ENCODE assay signal across 22 cellular contexts in genomic region chr12:71452006-71452405, GRCh38. TPM values are rescaled to one million over a fixed set of nuclear protein-coding genes. Genes with fewer than 3 reads are reported as not detected.
A peak's percentile ranks its signal among the peaks of the same experiment; 100 is the strongest.
DNase-seq lines count a peak whose midpoint lies in the region; ATAC-seq, FAIRE-seq and TF ChIP-seq lines count a peak whose summit lies in the region.
"Had no signal": no experiment of that assay in that cellular context is flagged by ENCODE, and none has a peak within 500 bp of the region (broad histone marks: within the 10 kb centered on the region; RNA-seq: fewer than 3 reads in every experiment).

No MANE protein-coding gene starts in this region.

- no peaks in the 10 kb centered on the region for H3K9me3 ChIP-seq in HepG2 (ENCODE audit: low read length)
- H3K9me3 ChIP-seq in right lobe of liver, result no peaks in the 10 kb centered on the region
- no peaks in the 10 kb centered on the region for H3K9me3 ChIP-seq in neuronal stem cell (replicated peaks in 1 of 2; ENCODE audit: control insufficient read depth in 2 of 2, insufficient read depth in 1 of 2, low read depth in 1 of 2, low read length in 2 of 2)
- no peaks in the 10 kb centered on the region for H3K9me3 ChIP-seq in parathyroid adenoma (ENCODE audit: control insufficient read depth, low read length)
- H3K9me3 ChIP-seq: A549, Caco-2 had no signal

- no peak for TF ChIP-seq RAD21 in HepG2 (CRISPR knock-in tag; IDR thresholded peaks at IDR 0.05)

- no peak overlapping the region for H2BK15ac ChIP-seq in neuronal stem cell (ENCODE audit: low read length)

- H3K27ac ChIP-seq in HepG2 (ENCODE audit: extremely low read length, insufficient read depth, low read length), result no peak overlapping the region
- no peak overlapping the region for H3K27ac ChIP-seq in right lobe of liver
- no peak overlapping the region for H3K27ac ChIP-seq in neuronal stem cell (replicated peaks; ENCODE audit: low read length)
- H3K27ac ChIP-seq in parathyroid adenoma, result no peak overlapping the region
- H3K27ac ChIP-seq: 22Rv1; A549; BLaER1 treated with 17β-estradiol and CSF1 and Interleukin-3, amounts not matched to agents 10 nM and 100 nM; C4-2B had no signal

- H3K27me3 ChIP-seq in HepG2 (ENCODE audit: control insufficient read depth in 1 of 2, insufficient read depth in 2 of 2, low read length in 2 of 2), result no peaks in the 10 kb centered on the region
- no peaks in the 10 kb centered on the region for H3K27me3 ChIP-seq in right lobe of liver
- H3K27me3 ChIP-seq in neuronal stem cell (ENCODE audit: control insufficient read depth in 3 of 3, insufficient read depth in 3 of 3, low read depth in 1 of 3, low read length in 3 of 3), result no peaks in the 10 kb centered on the region
- no peaks in the 10 kb centered on the region for H3K27me3 ChIP-seq in parathyroid adenoma (ENCODE audit: control insufficient read depth, insufficient read depth, low read length)

- H3K4me1 ChIP-seq in HepG2 (ENCODE audit: insufficient read depth, low read length) (peaks cover 30% of the 10 kb centered on the region), right lobe of liver (no peaks in the 10 kb centered on the region), neuronal stem cell (ENCODE audit: control insufficient read depth in 2 of 2, insufficient read depth in 1 of 2, low read depth in 1 of 2, low read length in 2 of 2) (peaks cover 12 to 13% of the 10 kb centered on the region in 2 donors), parathyroid adenoma (no peaks in the 10 kb centered on the region)
- H3K4me1 ChIP-seq: A549, Caco-2 had no signal

- H3K4me2 ChIP-seq in HepG2 (ENCODE audit: low read depth, low read length) (no peak overlapping the region), neuronal stem cell (ENCODE audit: insufficient read depth, low read length, poor library complexity, severe bottlenecking) (no peak overlapping the region), parathyroid adenoma (ENCODE audit: low read length) (no peak overlapping the region)
- H3K4me2 ChIP-seq: A549; BLaER1 treated with 17β-estradiol and CSF1 and Interleukin-3, amounts not matched to agents 10 nM and 100 nM had no signal

- no peak overlapping the region for H3K23ac ChIP-seq in neuronal stem cell (ENCODE audit: low read depth, low read length, poor library complexity)

- H3K79me2 ChIP-seq in HepG2 (ENCODE audit: insufficient read depth, low read length) (peaks cover 59% of the 10 kb centered on the region), parathyroid adenoma (no peaks in the 10 kb centered on the region)

- no TSS peak for BruUV-seq in HepG2 (replicated peaks; lab: Mats Ljungman, UMichigan)

- POLR2A ChIA-PET in HepG2 (lab: Yijun Ruan, JAX), result interaction anchor here (1.1 to 1.6 kb wide), 2 partner anchors 12 to 13 kb away, joined by 3 to 4 read pairs; no protein-coding TSS in a partner anchor

- intact Hi-C loops in HepG2 (cut with micrococcal nuclease; ENCODE audit: unreplicated experiment) (no loop called here), right lobe of liver (cut with DNase I) (no loop called here)

- no peaks in the 10 kb centered on the region for H3K79me1 ChIP-seq in neuronal stem cell (ENCODE audit: low read depth, low read length)

- CTCF ChIA-PET in HepG2 (lab: Yijun Ruan, JAX; ENCODE audit: low intra/inter-chr PET ratio, low total read pairs), result no interaction called here

- peaks cover 11% of the 10 kb centered on the region; the same call in 1 of the 2 replicates for H4K20me1 ChIP-seq in HepG2 (ENCODE audit: insufficient read depth, low read length)
- H4K20me1 ChIP-seq: BLaER1 treated with 17β-estradiol and CSF1 and Interleukin-3, amounts not matched to agents 10 nM and 100 nM had no signal

- no peak overlapping the region for H2BK12ac ChIP-seq in neuronal stem cell (ENCODE audit: low read length)

- TF ChIP-seq POLR2A in HepG2 (IDR thresholded peaks at IDR 0.05; ENCODE audit: insufficient read depth in 1 of 2, low read depth in 2 of 2, low read length in 2 of 2) (no peak), right lobe of liver (IDR thresholded peaks at IDR 0.05) (no peak)

- H4K91ac ChIP-seq in neuronal stem cell (ENCODE audit: low read depth, low read length, poor library complexity), result no peak overlapping the region

- no peak for FAIRE-seq in HepG2 (lab: Jason Lieb, UNC)
- FAIRE-seq: A549, D721Med, G401.6, GM12891, GM18507 had no signal

- no peak overlapping the region for H4K8ac ChIP-seq in neuronal stem cell (ENCODE audit: low read depth, low read length)

- no peak overlapping the region for H2BK5ac ChIP-seq in neuronal stem cell (ENCODE audit: low read length)

- TF ChIP-seq EP300 in HepG2 (IDR thresholded peaks at IDR 0.05; ENCODE audit: low read depth in 2 of 2, low read length in 2 of 2) (no peak), HepG2 (CRISPR knock-in tag; IDR thresholded peaks at IDR 0.05; ENCODE audit: borderline replicate concordance) (no peak)

- H3K4me3 ChIP-seq in HepG2 (replicated peaks in 1 of 3; ENCODE audit: insufficient read depth in 1 of 3, low read depth in 2 of 3, low read length in 3 of 3), result no peak overlapping the region
- H3K4me3 ChIP-seq in right lobe of liver, result no peak overlapping the region
- no peak overlapping the region for H3K4me3 ChIP-seq in neuronal stem cell (ENCODE audit: low read length in 2 of 2)
- H3K4me3 ChIP-seq in parathyroid adenoma (ENCODE audit: low read depth, low read length), result no peak overlapping the region
- H3K4me3 ChIP-seq: A549; BLaER1 treated with 17β-estradiol and CSF1 and Interleukin-3, amounts not matched to agents 10 nM and 100 nM had no signal

- peak; percentile 31; the same call in 2 of the 3 replicates for ATAC-seq in HepG2
- ATAC-seq in right lobe of liver, result no peak
- ATAC-seq: A549; CD8-positive, alpha-beta T cell had no signal

- no peak overlapping the region for H2AFZ ChIP-seq in HepG2 (ENCODE audit: low read length)
- H2AFZ ChIP-seq in neuronal stem cell (ENCODE audit: low read length), result no peak overlapping the region
- H2AFZ ChIP-seq in parathyroid adenoma, result peak overlapping the region; percentile 23

- no peak overlapping the region for H3K14ac ChIP-seq in neuronal stem cell (ENCODE audit: low read length)

- no peak overlapping the region for H3K4ac ChIP-seq in neuronal stem cell (ENCODE audit: low read length)

- WGBS in HepG2 (ENCODE audit: low lambda C conversion rate), result 93% methylated on average over 1 of the region's 1 CpG
- WGBS in right lobe of liver (ENCODE audit: insufficient coverage, low coverage, low lambda C conversion rate, missing lambda C conversion rate), result 36% methylated on average over 1 of the region's 1 CpG
- WGBS in neuronal stem cell (ENCODE audit: extremely low coverage in 2 of 2, insufficient read length in 2 of 2, insufficient replicate concordance in 1 of 2), 2 donors, result no CpG with 5 or more reads among the region's 1 CpG

- H3K18ac ChIP-seq in neuronal stem cell (ENCODE audit: low read length), result peak overlapping the region; percentile 2

- H2AK5ac ChIP-seq in neuronal stem cell (ENCODE audit: low read depth, low read length), result no peak overlapping the region

- no peak for TF ChIP-seq CTCF in HepG2 (CRISPR knock-in tag; IDR thresholded peaks at IDR 0.05)
- no peak for TF ChIP-seq CTCF in right lobe of liver (IDR thresholded peaks at IDR 0.05)
- TF ChIP-seq CTCF in parathyroid adenoma (IDR thresholded peaks at IDR 0.05), result no peak

- peaks cover 16 to 38% of the 10 kb centered on the region in 2 experiments for H3K36me3 ChIP-seq in HepG2 (replicated peaks in 1 of 2; ENCODE audit: control insufficient read depth in 1 of 2, insufficient read depth in 2 of 2, low read length in 2 of 2)
- no peaks in the 10 kb centered on the region for H3K36me3 ChIP-seq in right lobe of liver
- no peaks in the 10 kb centered on the region for H3K36me3 ChIP-seq in neuronal stem cell (replicated peaks in 1 of 2; ENCODE audit: control insufficient read depth in 2 of 2, insufficient read depth in 2 of 2, low read length in 2 of 2)
- H3K36me3 ChIP-seq in parathyroid adenoma (ENCODE audit: control insufficient read depth, insufficient read depth, low read length), result no peaks in the 10 kb centered on the region
- H3K36me3 ChIP-seq: BLaER1 treated with 17β-estradiol and CSF1 and Interleukin-3, amounts not matched to agents 10 nM and 100 nM had no signal

- DNase-seq in HepG2 (ENCODE audit: low spot score), result no peak
- DNase-seq in right lobe of liver, result no peak
- DNase-seq in neuronal stem cell (ENCODE audit: low spot score), result no peak
- no peak for DNase-seq in activated effector memory CD4-positive, alpha-beta T cell treated with anti-CD3 and anti-CD28 coated beads, Interleukin-2, amount 50 U/mL, for 16 hours
- DNase-seq in inferior parietal cortex (ENCODE audit: extremely low spot score), result no peak
- DNase-seq: AML-193; Caco-2; Calu3; CD4-positive, alpha-beta T cell; CD8-positive, alpha-beta T cell; DMS79 treated with DMSO at 0.1 percent for 48 hours; GF-D8 had no signal

- in situ Hi-C loops in HepG2 (cut with HindIII; ENCODE audit: extremely low pct_ligation_motif_present, low pct_unique_long_range_greater_than_20kb), result no loop called here

- H2BK120ac ChIP-seq in neuronal stem cell (ENCODE audit: low read depth, low read length), result no peak overlapping the region

- no peak overlapping the region for H3K9ac ChIP-seq in HepG2 (ENCODE audit: insufficient read depth, low read depth, low read length)
- H3K9ac ChIP-seq in neuronal stem cell (ENCODE audit: low read depth, low read length, poor library complexity), result no peak overlapping the region
- no peak overlapping the region for H3K9ac ChIP-seq in parathyroid adenoma
- H3K9ac ChIP-seq: BLaER1 treated with 17β-estradiol and CSF1 and Interleukin-3, amounts not matched to agents 10 nM and 100 nM had no signal

RNA-seq across cellular contexts. Expression of gene LGR5, which starts 12.4 kb away (rescaled TPM):
- 20.6 and 37.0 TPM in 2 replicates for total RNA-seq in HepG2 (2016; rRNA removed; fragmentation: Illumina TruSeq; extraction: Trizol)
- total RNA-seq in HepG2 (2016; cell fraction: cytosol; rRNA removed; fragmentation: Illumina TruSeq; extraction: Trizol; ENCODE audit: low read depth), result 2.2 and 2.3 TPM in 2 replicates
- 17.4 and 40.7 TPM in 2 replicates for total RNA-seq in HepG2 (2016; cell fraction: insoluble cytoplasmic fraction; rRNA removed; fragmentation: Illumina TruSeq; extraction: Trizol)
- total RNA-seq in HepG2 (2016; cell fraction: membrane; rRNA removed; fragmentation: Illumina TruSeq; extraction: Trizol), result 8.7 and 9.5 TPM in 2 replicates
- 67.0 and 93.5 TPM in 2 replicates for total RNA-seq in HepG2 (2016; cell fraction: nucleus; rRNA removed; fragmentation: Illumina TruSeq; extraction: Trizol)
- 69.5 and 121 TPM in 2 replicates for polyA plus RNA-seq in HepG2 (2011; rRNA removed)
- 39.4 and 44.0 TPM in 2 replicates for polyA plus RNA-seq in HepG2 (2011; cell fraction: cytosol; rRNA removed)
- polyA plus RNA-seq in HepG2 (2011; cell fraction: nucleus; rRNA removed), result 186 and 299 TPM in 2 replicates
- polyA plus RNA-seq in HepG2 (2012), result 37.0 and 44.1 TPM in 2 replicates
- 1.5 and 1.6 TPM in 2 replicates for polyA plus RNA-seq in HepG2 (2016; cell fraction: cytosol; fragmentation: Illumina TruSeq; extraction: Trizol; ENCODE audit: low read depth)
- polyA plus RNA-seq in HepG2 (2016; cell fraction: insoluble cytoplasmic fraction; fragmentation: Illumina TruSeq; extraction: Trizol; ENCODE audit: low read depth), result 20.0 and 21.6 TPM in 2 replicates
- polyA plus RNA-seq in HepG2 (2016; cell fraction: membrane; fragmentation: Illumina TruSeq; extraction: Trizol; ENCODE audit: low read depth), result 4.0 TPM in 2 replicates
- 183 and 193 TPM in 2 replicates for polyA plus RNA-seq in HepG2 (2016; cell fraction: nucleus; fragmentation: Illumina TruSeq; extraction: Trizol; ENCODE audit: insufficient read depth, low read depth)
- polyA minus RNA-seq in HepG2 (2011; rRNA and poly(A)+ RNA removed; ENCODE audit: low replicate concordance), result 0.07 and 94.1 TPM in 2 replicates
- polyA minus RNA-seq in HepG2 (2011; cell fraction: cytosol; rRNA and poly(A)+ RNA removed), result 30.0 and 45.1 TPM in 2 replicates
- polyA minus RNA-seq in HepG2 (2011; cell fraction: nucleus; rRNA and poly(A)+ RNA removed), result 81.4 and 117 TPM in 2 replicates
- total RNA-seq in right lobe of liver, result under 1 TPM; 0.11 to 0.31 (median 0.17) TPM
- 1.4 TPM for polyA plus RNA-seq in neuronal stem cell (2013, experiment 1 of 2)
- polyA plus RNA-seq in neuronal stem cell (2013, experiment 2 of 2), result 1.4 TPM
- total RNA-seq: B cell; CD4-positive, alpha-beta T cell; CD8-positive, alpha-beta T cell had no signal
- polyA plus RNA-seq: A549 had no signal
